In genomic region chr9:38343552-38343951, GRCh38 we compare ENCODE assay signal across 19 cellular contexts. TPM values are rescaled to one million over a fixed set of nuclear protein-coding genes. Genes with fewer than 3 reads are reported as not detected.
DNase-seq lines count a peak whose midpoint lies in the region; ATAC-seq, FAIRE-seq and TF ChIP-seq lines count a peak whose summit lies in the region.
"Had no signal": no experiment of that assay in that cellular context is flagged by ENCODE, and none has a peak within 500 bp of the region (broad histone marks: within the 10 kb centered on the region; RNA-seq: fewer than 3 reads in every experiment).

No MANE protein-coding gene starts in this region.

- H3K9me3 Mint-ChIP-seq in activated CD8-positive, alpha-beta memory T cell treated with anti-CD3 and anti-CD28 coated beads, Interleukin-2, amount 10 ng/mL, durations not matched to agents 7 days and 5 days (ENCODE audit: low read depth): no peaks in the 10 kb centered on the region
- H3K9me3 Mint-ChIP-seq in endodermal cell: peaks cover 6% of the 10 kb centered on the region
- peaks cover 0 to 3% (median 0%) of the 10 kb centered on the region in 9 donors for H3K9me3 Mint-ChIP-seq in naive thymus-derived CD8-positive, alpha-beta T cell
- H3K9me3 Mint-ChIP-seq: CD4-positive, alpha-beta T cell had no signal

- peaks cover 16% of the 10 kb centered on the region for H3K4me1 Mint-ChIP-seq in activated CD8-positive, alpha-beta memory T cell treated with anti-CD3 and anti-CD28 coated beads, Interleukin-2, amount 10 ng/mL, durations not matched to agents 7 days and 5 days
- H3K4me1 Mint-ChIP-seq in endodermal cell: peaks cover 34% of the 10 kb centered on the region
- H3K4me1 Mint-ChIP-seq in naive thymus-derived CD8-positive, alpha-beta T cell: no peaks in the 10 kb centered on the region

- H3K27ac Mint-ChIP-seq in activated CD8-positive, alpha-beta memory T cell treated with anti-CD3 and anti-CD28 coated beads, Interleukin-2, amount 10 ng/mL, durations not matched to agents 7 days and 5 days: no peak overlapping the region
- H3K27ac Mint-ChIP-seq in endodermal cell: no peak overlapping the region
- H3K27ac Mint-ChIP-seq in naive thymus-derived CD8-positive, alpha-beta T cell: peak overlapping the region in 1 of 10 donors; percentile 25
- H3K27ac Mint-ChIP-seq: CD4-positive, alpha-beta T cell had no signal

- DNase-seq in activated CD8-positive, alpha-beta memory T cell treated with anti-CD3 and anti-CD28 coated beads, Interleukin-2, amount 10 ng/mL, durations not matched to agents 7 days and 5 days: peak; percentile 21
- DNase-seq in activated CD8-positive, alpha-beta memory T cell treated with anti-CD3 and anti-CD28 coated beads, Interleukin-2, amount 50 U/mL, for 48 hours: no peak
- DNase-seq in endodermal cell (peak; percentile 22), mesenteric fat pad (ENCODE audit: low spot score) (peak; percentile 39), urothelium cell line (ENCODE audit: low spot score) (no peak), NCI-H1105 (lab: John Stamatoyannopoulos, UW) (no peak)
- DNase-seq in naive thymus-derived CD8-positive, alpha-beta T cell: no peak
- DNase-seq: AML-193; Caco-2; CD4-positive, alpha-beta T cell had no signal

- no peak for TF ChIP-seq CTCF in endodermal cell (conservative IDR thresholded peaks at IDR 0.05)

- FAIRE-seq in urothelium cell line (lab: Jason Lieb, UNC): peak; percentile 5
- FAIRE-seq: A549, D721Med, G401.6, GM12891, GM19239, HepG2 had no signal

- POLR2A ChIA-PET in naive thymus-derived CD8-positive, alpha-beta T cell (lab: Charles Lee): no interaction called here

- CTCF ChIA-PET in activated CD8-positive, alpha-beta memory T cell treated with anti-CD3 and anti-CD28 coated beads, Interleukin-2, amount 10 ng/mL, durations not matched to agents 7 days and 5 days (lab: Charles Lee): interaction anchor here (1.4 kb wide), 1 partner anchor 8 kb away, joined by 3 read pairs; no protein-coding TSS in a partner anchor

- H3K4me3 Mint-ChIP-seq in activated CD8-positive, alpha-beta memory T cell treated with anti-CD3 and anti-CD28 coated beads, Interleukin-2, amount 10 ng/mL, durations not matched to agents 7 days and 5 days: no peak overlapping the region
- no peak overlapping the region for H3K4me3 Mint-ChIP-seq in endodermal cell
- H3K4me3 Mint-ChIP-seq in naive thymus-derived CD8-positive, alpha-beta T cell: no peak overlapping the region
- H3K4me3 Mint-ChIP-seq: CD4-positive, alpha-beta T cell had no signal

- peaks cover 16% of the 10 kb centered on the region for H3K4me1 ChIP-seq in endodermal cell (ENCODE audit: control insufficient read depth, insufficient read depth, low read length)
- H3K4me1 ChIP-seq: Caco-2, HAP-1 had no signal

- peaks cover 19% of the 10 kb centered on the region for H3K27me3 Mint-ChIP-seq in activated CD8-positive, alpha-beta memory T cell treated with anti-CD3 and anti-CD28 coated beads, Interleukin-2, amount 10 ng/mL, durations not matched to agents 7 days and 5 days
- peaks cover 48% of the 10 kb centered on the region for H3K27me3 Mint-ChIP-seq in endodermal cell (ENCODE audit: insufficient read depth)
- H3K27me3 Mint-ChIP-seq in naive thymus-derived CD8-positive, alpha-beta T cell: peaks cover 0 to 18% (median 5%) of the 10 kb centered on the region in 5 donors

- H3K27ac ChIP-seq in endodermal cell (ENCODE audit: low read depth, low read length): no peak overlapping the region
- H3K27ac ChIP-seq: 22Rv1, A549, C4-2B had no signal

- WGBS in endodermal cell (ENCODE audit: insufficient coverage in 1 of 2, insufficient read length in 1 of 2), 2 experiments: 92 to 94% methylated on average over 6 of the region's 6 CpGs

- H3K9me3 ChIP-seq in endodermal cell (ENCODE audit: control insufficient read depth, low read length): no peaks in the 10 kb centered on the region
- H3K9me3 ChIP-seq: A549, Caco-2, HAP-1 had no signal

- no peak overlapping the region for H3K4me3 ChIP-seq in endodermal cell (ENCODE audit: low read length)
- H3K4me3 ChIP-seq: A549, HAP-1 had no signal

- no peaks in the 10 kb centered on the region for H3K27me3 ChIP-seq in endodermal cell (ENCODE audit: control insufficient read depth, insufficient read depth, low read length, poor library complexity, severe bottlenecking)

- no peak for ATAC-seq in activated CD8-positive, alpha-beta memory T cell treated with anti-CD3 and anti-CD28 coated beads, Interleukin-2, amount 10 ng/mL, durations not matched to agents 7 days and 5 days
- no peak for ATAC-seq in naive thymus-derived CD8-positive, alpha-beta T cell
- ATAC-seq: A549, HepG2 had no signal

- no peak overlapping the region for H3K9ac ChIP-seq in endodermal cell (ENCODE audit: extremely low read depth, low read length, poor library complexity, severe bottlenecking)

- H3K36me3 Mint-ChIP-seq in activated CD8-positive, alpha-beta memory T cell treated with anti-CD3 and anti-CD28 coated beads, Interleukin-2, amount 10 ng/mL, durations not matched to agents 7 days and 5 days: no peaks in the 10 kb centered on the region
- H3K36me3 Mint-ChIP-seq in endodermal cell (ENCODE audit: low read depth): no peaks in the 10 kb centered on the region
- no peaks in the 10 kb centered on the region for H3K36me3 Mint-ChIP-seq in naive thymus-derived CD8-positive, alpha-beta T cell

- no peaks in the 10 kb centered on the region for H3K36me3 ChIP-seq in endodermal cell (ENCODE audit: control insufficient read depth, insufficient read depth, low read length)
- H3K36me3 ChIP-seq: HAP-1 had no signal

RNA-seq across cellular contexts. Expression of gene ALDH1B1, which starts 49.0 kb away (rescaled TPM):
- total RNA-seq in activated CD8-positive, alpha-beta memory T cell treated with anti-CD3 and anti-CD28 coated beads, Interleukin-2, amount 10 ng/mL, durations not matched to agents 7 days and 5 days: 10 to 100 TPM; 13.5 to 16.7 TPM
- total RNA-seq in endodermal cell: 10 to 100 TPM; 47.7 to 59.9 TPM
- polyA plus RNA-seq in endodermal cell (2013, experiment 1 of 2): 22.3 TPM
- 20.0 TPM for polyA plus RNA-seq in endodermal cell (2013, experiment 2 of 2)
- 26.3 TPM for total RNA-seq in mesenteric fat pad
- total RNA-seq in naive thymus-derived CD8-positive, alpha-beta T cell: 1 to 10 TPM; 4.5 to 4.7 TPM
- polyA plus RNA-seq in naive thymus-derived CD8-positive, alpha-beta T cell: 10 to 100 TPM in 1 of 3 donors, 1 to 10 TPM in 2; 9.2 to 11.9 (median 9.6) TPM

Comparison
In these comparisons a context has a peak if more than half of its experiments do, and no peak if none do; other contexts are left out.
1. DNase-seq: peak in activated CD8-positive, alpha-beta memory T cell treated with anti-CD3 and anti-CD28 coated beads, Interleukin-2, amount 10 ng/mL, durations not matched to agents 7 days and 5 days (single experiment), endodermal cell (single experiment) and mesenteric fat pad (single experiment); none in activated CD8-positive, alpha-beta memory T cell treated with anti-CD3 and anti-CD28 coated beads, Interleukin-2, amount 50 U/mL, for 48 hours (single experiment), urothelium cell line (single experiment), naive thymus-derived CD8-positive, alpha-beta T cell (0 of 10) and NCI-H1105 (single experiment).